Comparison of ENCODE assay signal across 21 cellular contexts in the genomic region with DNA sequence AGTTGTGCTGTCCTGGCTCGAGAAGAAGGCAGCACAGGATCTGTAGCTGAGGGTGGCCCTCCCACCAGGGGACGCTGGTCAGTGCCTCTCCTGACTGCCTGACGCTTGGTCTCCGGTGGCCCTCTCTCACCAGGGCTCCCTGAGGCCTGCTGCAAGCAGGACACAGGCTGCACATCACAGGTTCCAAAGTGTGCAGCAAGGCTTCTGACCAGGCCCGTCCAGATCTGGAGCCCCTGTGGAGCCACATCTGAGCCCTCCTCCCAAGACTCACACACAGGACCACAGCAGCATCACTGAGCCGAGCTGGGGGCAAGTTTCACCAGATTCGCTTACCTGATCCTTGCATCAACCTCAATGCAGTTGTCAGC. TPM values are rescaled to one million over a fixed set of nuclear protein-coding genes. Genes with fewer than 3 reads are reported as not detected.
"Had no signal": no experiment of that assay in that cellular context is flagged by ENCODE, and none has a peak within 500 bp of the region (broad histone marks: within the 10 kb centered on the region; RNA-seq: fewer than 3 reads in every experiment).

No MANE protein-coding gene starts in this region.

- FAIRE-seq: colon, endometrium, islet of Langerhans had no signal

- H3K4me1 ChIP-seq: adrenal gland, gastroesophageal sphincter, heart right ventricle, left lung had no signal

- DNase-seq: activated CD4-positive, CD25-positive, alpha-beta regulatory T cell treated with anti-CD3 and anti-CD28 coated beads, Interleukin-2, amount 50 U/mL, for 72 hours; activated naive CD4-positive, alpha-beta T cell treated with anti-CD3 and anti-CD28 coated beads, Interleukin-2, amount 50 U/mL, for 16 hours; heart right ventricle; left lung; mesenchymal stem cell; natural killer cell; right cardiac atrium; stimulated activated naive CD8-positive, alpha-beta T cell treated with anti-CD3 and anti-CD28 coated beads, Interleukin-15, amount 100 ng/mL, for 72 hours; T-cell; T-helper 9 cell had no signal

- H3K36me3 ChIP-seq: adrenal gland, cardiac muscle cell, gastroesophageal sphincter, heart right ventricle, left lung had no signal

- H3K9me3 ChIP-seq: adrenal gland, heart right ventricle, left lung had no signal

- H3K4me3 ChIP-seq: adrenal gland, cardiac muscle cell, gastroesophageal sphincter, heart right ventricle, left lung, smooth muscle cell had no signal

- H3K4me2 ChIP-seq: smooth muscle cell had no signal

- ATAC-seq: activated T-helper 17 cell treated with anti-CD3 and anti-CD28 coated beads, Interleukin-2, amount 50 U/mL, for 72 hours; left lung; right cardiac atrium; T-cell had no signal

- H3K27ac ChIP-seq: adrenal gland, cardiac muscle cell, gastroesophageal sphincter, heart right ventricle, left lung had no signal

- H3K27me3 ChIP-seq: adrenal gland, cardiac muscle cell had no signal

RNA-seq across cellular contexts. Expression of gene AMER3, which starts 12.1 kb away (rescaled TPM):
- total RNA-seq: activated T-helper 17 cell treated with anti-CD3 and anti-CD28 coated beads, Interleukin-2, amount 50 U/mL, for 72 hours; heart right ventricle; left lung; natural killer cell; posterior vena cava; right cardiac atrium; smooth muscle cell; T-cell had no signal
- polyA plus RNA-seq: esophagus, heart right ventricle, smooth muscle cell had no signal

RNA-seq across cellular contexts. Expression of gene GPR148, which starts 38.5 kb away (rescaled TPM):
- total RNA-seq: activated T-helper 17 cell treated with anti-CD3 and anti-CD28 coated beads, Interleukin-2, amount 50 U/mL, for 72 hours; adrenal gland; cardiac muscle cell; gastroesophageal sphincter; heart right ventricle; left lung; natural killer cell; posterior vena cava; right cardiac atrium; smooth muscle cell; T-cell; temporal lobe had no signal
- polyA plus RNA-seq: adrenal gland, cardiac muscle cell, esophagus, heart right ventricle, right cardiac atrium, smooth muscle cell had no signal
